In genomic region chr5:149817539-149817938, GRCh38 we compare ENCODE assay signal across 20 cellular contexts.
DNase-seq lines count a peak whose midpoint lies in the region; ATAC-seq and TF ChIP-seq lines count a peak whose summit lies in the region.
"Had no signal": no experiment of that assay in that cellular context is flagged by ENCODE, and none has a peak within 500 bp of the region (broad histone marks: within the 10 kb centered on the region; RNA-seq: fewer than 3 reads in every experiment).

No MANE protein-coding gene starts in this region.

- H3K27ac ChIP-seq in breast epithelium: no peak overlapping the region
- no peak overlapping the region for H3K27ac ChIP-seq in BLaER1 treated with 17β-estradiol and CSF1 and Interleukin-3, amounts not matched to agents 10 nM and 100 nM
- no peak overlapping the region for H3K27ac ChIP-seq in prostate gland
- H3K27ac ChIP-seq: 22Rv1, A549 had no signal

- H3K9me3 ChIP-seq in breast epithelium (no peaks in the 10 kb centered on the region), T-helper 17 cell (ENCODE audit: control insufficient read depth, low read length, poor library complexity, severe bottlenecking) (no peaks in the 10 kb centered on the region), prostate gland (no peaks in the 10 kb centered on the region)
- H3K9me3 ChIP-seq in BLaER1 treated with 17β-estradiol and CSF1 and Interleukin-3, amounts not matched to agents 10 nM and 100 nM (replicated peaks in 1 of 11): peaks cover 0 to 11% (median 4%) of the 10 kb centered on the region in 11 experiments; a peak in 7 of 22 replicates
- H3K9me3 ChIP-seq: A549 had no signal

- H3K27me3 Mint-ChIP-seq in MCF 10A (ENCODE audit: insufficient read depth, unreplicated experiment) (no peaks in the 10 kb centered on the region), T-helper 17 cell (no peaks in the 10 kb centered on the region), memory B cell (no peaks in the 10 kb centered on the region)
- H3K27me3 Mint-ChIP-seq: CD4-positive, CD25-positive, alpha-beta regulatory T cell; CD8-positive, alpha-beta memory T cell had no signal

- H3K4me3 ChIP-seq in breast epithelium: no peak overlapping the region
- H3K4me3 ChIP-seq in BLaER1 treated with 17β-estradiol and CSF1 and Interleukin-3, amounts not matched to agents 10 nM and 100 nM: no peak overlapping the region
- H3K4me3 ChIP-seq in prostate gland: no peak overlapping the region
- H3K4me3 ChIP-seq: A549 had no signal

- H3K4me1 ChIP-seq in breast epithelium (no peaks in the 10 kb centered on the region), prostate gland (replicated peaks) (no peaks in the 10 kb centered on the region)
- H3K4me1 ChIP-seq in BLaER1 treated with 17β-estradiol and CSF1 and Interleukin-3, amounts not matched to agents 10 nM and 100 nM: peaks cover 2 to 16% (median 9%) of the 10 kb centered on the region in 10 experiments; a peak in 16 of 20 replicates
- H3K4me1 ChIP-seq: A549 had no signal

- H3K27me3 ChIP-seq in breast epithelium (no peaks in the 10 kb centered on the region), prostate gland (replicated peaks; ENCODE audit: insufficient read depth) (no peaks in the 10 kb centered on the region)
- no peaks in the 10 kb centered on the region for H3K27me3 ChIP-seq in BLaER1 treated with 17β-estradiol and CSF1 and Interleukin-3, amounts not matched to agents 10 nM and 100 nM

- H4K20me1 ChIP-seq in BLaER1 treated with 17β-estradiol and CSF1 and Interleukin-3, amounts not matched to agents 10 nM and 100 nM: peaks cover 6 to 99% (median 79%) of the 10 kb centered on the region in 11 experiments; a peak in 19 of 22 replicates

- WGBS in prostate gland: 96% methylated on average over 2 of the region's 2 CpGs

- no peak for TF ChIP-seq POLR2A in breast epithelium (IDR thresholded peaks at IDR 0.05)
- no peak for TF ChIP-seq POLR2A in prostate gland (IDR thresholded peaks at IDR 0.05)

- H3K27ac Mint-ChIP-seq in MCF 10A (ENCODE audit: low read depth, unreplicated experiment): peak overlapping the region; percentile 62
- H3K27ac Mint-ChIP-seq in T-helper 17 cell: peak overlapping the region; percentile 9
- H3K27ac Mint-ChIP-seq in memory B cell: peak overlapping the region; percentile 31
- H3K27ac Mint-ChIP-seq: CD4-positive, CD25-positive, alpha-beta regulatory T cell had no signal

- no peak for ATAC-seq in T-helper 17 cell
- ATAC-seq in memory B cell (ENCODE audit: low read depth): no peak
- ATAC-seq: A549, HCT116 had no signal

- H3K36me3 Mint-ChIP-seq in MCF 10A (ENCODE audit: insufficient read depth, unreplicated experiment) (peaks cover 6% of the 10 kb centered on the region), T-helper 17 cell (ENCODE audit: low read depth) (no peaks in the 10 kb centered on the region), memory B cell (peaks cover 24% of the 10 kb centered on the region)
- H3K36me3 Mint-ChIP-seq: CD4-positive, CD25-positive, alpha-beta regulatory T cell; CD8-positive, alpha-beta memory T cell had no signal

- H3K4me3 Mint-ChIP-seq in MCF 10A (ENCODE audit: unreplicated experiment) (no peak overlapping the region), T-helper 17 cell (no peak overlapping the region), memory B cell (no peak overlapping the region)
- H3K4me3 Mint-ChIP-seq: CD4-positive, CD25-positive, alpha-beta regulatory T cell; CD8-positive, alpha-beta memory T cell had no signal

- no peak for DNase-seq in MCF 10A (ENCODE audit: unreplicated experiment)
- DNase-seq in breast epithelium (ENCODE audit: low spot score in 2 of 2): no peak
- DNase-seq in T-helper 17 cell: no peak
- DNase-seq in memory B cell (ENCODE audit: low spot score in 2 of 2): no peak
- no peak for DNase-seq in prostate gland (ENCODE audit: low spot score)
- no peak for DNase-seq in NCI-H2081 (lab: John Stamatoyannopoulos, UW)
- DNase-seq in Kasumi-1 (lab: John Stamatoyannopoulos, UW): no peak
- DNase-seq: C1 segment of cervical spinal cord; CD4-positive, CD25-positive, alpha-beta regulatory T cell; CD8-positive, alpha-beta memory T cell; COR-L47; DMS153; DMS79; GDM1; GOT3; H7 had no signal

- no peak overlapping the region for H3K9ac ChIP-seq in BLaER1 treated with 17β-estradiol and CSF1 and Interleukin-3, amounts not matched to agents 10 nM and 100 nM

- intact Hi-C loops in MCF 10A (cut with micrococcal nuclease) (no loop called here), breast epithelium (cut with DNase I; ENCODE audit: low total_unique reads) (no loop called here), prostate gland (cut with DNase I) (no loop called here)

- no TSS peak for BruUV-seq in MCF 10A (replicated peaks; lab: Mats Ljungman, UMichigan)

- H3K36me3 ChIP-seq in breast epithelium: no peaks in the 10 kb centered on the region
- peaks cover 16 to 82% (median 51%) of the 10 kb centered on the region in 11 experiments; a peak in 21 of 22 replicates for H3K36me3 ChIP-seq in BLaER1 treated with 17β-estradiol and CSF1 and Interleukin-3, amounts not matched to agents 10 nM and 100 nM
- H3K36me3 ChIP-seq in prostate gland: no peaks in the 10 kb centered on the region

- H3K9me3 Mint-ChIP-seq in MCF 10A (ENCODE audit: unreplicated experiment): no peaks in the 10 kb centered on the region
- H3K9me3 Mint-ChIP-seq in memory B cell: no peaks in the 10 kb centered on the region
- H3K9me3 Mint-ChIP-seq: CD8-positive, alpha-beta memory T cell had no signal

- TF ChIP-seq CTCF in MCF 10A (IDR thresholded peaks at IDR 0.05; ENCODE audit: unreplicated experiment) (no peak), breast epithelium (IDR thresholded peaks at IDR 0.05) (no peak), prostate gland (IDR thresholded peaks at IDR 0.05) (no peak)

- CTCF ChIA-PET in MCF 10A (lab: Yijun Ruan, JAX): interaction anchor here (0.6 to 6.8 kb wide), 6 partner anchors 11 to 404 kb away, joined by 3 to 48 read pairs (median 4); no protein-coding TSS in a partner anchor

- H3K4me2 ChIP-seq in BLaER1 treated with 17β-estradiol and CSF1 and Interleukin-3, amounts not matched to agents 10 nM and 100 nM: peak overlapping the region in 6 of 11 experiments; percentile 1 to 54 (median 32); a peak in 8 of 22 replicates
- H3K4me2 ChIP-seq: A549 had no signal

- H3K4me1 Mint-ChIP-seq in MCF 10A (ENCODE audit: insufficient read depth, unreplicated experiment): no peaks in the 10 kb centered on the region
- H3K4me1 Mint-ChIP-seq in T-helper 17 cell: peaks cover 3% of the 10 kb centered on the region
- peaks cover 22% of the 10 kb centered on the region for H3K4me1 Mint-ChIP-seq in memory B cell
- H3K4me1 Mint-ChIP-seq: CD8-positive, alpha-beta memory T cell had no signal

- POLR2A ChIA-PET in MCF 10A (lab: Yijun Ruan, JAX): interaction anchor here (0.6 to 2.5 kb wide), 3 partner anchors 10 to 132 kb away, joined by 3 to 8 read pairs (median 6); no protein-coding TSS in a partner anchor

Comparison
In these comparisons a context has a peak if more than half of its experiments do, and no peak if none do; other contexts are left out.
1. H3K27ac Mint-ChIP-seq: peak in every context shown above with its lines; median percentile 62 in MCF 10A; 31 in memory B cell; 9 in T-helper 17 cell.